13 cellular contexts compared by ENCODE assay signal in the genomic region with DNA sequence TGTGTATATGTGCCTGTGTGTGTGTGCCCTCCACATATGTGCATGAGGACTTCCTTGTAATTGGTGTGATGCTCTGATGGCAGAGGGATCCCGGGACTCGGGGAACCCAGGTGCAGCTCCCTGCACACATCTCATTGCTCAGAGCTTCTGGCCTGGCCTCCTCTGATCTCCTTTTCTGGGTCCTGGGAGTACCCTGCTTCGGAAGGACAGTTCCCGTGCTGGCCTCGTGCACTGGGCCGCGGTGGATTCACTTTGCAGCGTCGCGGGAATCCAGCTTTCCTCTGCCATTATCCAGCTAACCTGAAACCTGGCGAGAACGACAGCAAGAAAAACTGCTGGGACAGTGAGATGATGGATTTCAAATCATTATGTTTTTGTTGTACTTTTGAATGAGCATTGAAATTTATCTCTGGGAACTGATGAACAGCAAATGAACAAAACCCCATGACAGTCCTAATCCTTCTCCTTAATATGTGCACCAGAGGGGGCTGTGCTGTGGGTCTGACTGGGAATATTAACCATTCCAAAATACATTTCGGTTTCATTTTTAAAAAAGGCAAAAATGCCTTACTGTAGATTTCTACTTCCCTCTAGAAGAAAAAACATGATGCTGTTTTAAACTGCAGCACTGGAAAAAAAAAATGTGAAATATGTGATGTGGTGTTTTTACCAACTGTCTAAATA.
DNase-seq lines count a peak whose midpoint lies in the region; ATAC-seq and TF ChIP-seq lines count a peak whose summit lies in the region.
"Had no signal": no experiment of that assay in that cellular context is flagged by ENCODE, and none has a peak within 500 bp of the region (broad histone marks: within the 10 kb centered on the region; RNA-seq: fewer than 3 reads in every experiment).

No MANE protein-coding gene starts in this region.

- ATAC-seq in HG02571 (IDR thresholded peaks at IDR 0.05; ENCODE audit: unreplicated experiment), result no peak

- peaks cover 0 to 10% (median 0%) of the 10 kb centered on the region in 7 donors for H3K27me3 ChIP-seq in spleen (replicated peaks in 1 of 7)

- TF ChIP-seq CTCF in fibroblast of villous mesenchyme (IDR thresholded peaks at IDR 0.05; ENCODE audit: insufficient read depth, low read depth, low read length), result peak; percentile 29
- TF ChIP-seq CTCF in spleen (IDR thresholded peaks at IDR 0.05 in 8 of 11, conservative IDR thresholded peaks at IDR 0.05 in 3 of 11), result peak in 1 of 11 experiments; percentile 18

- H3K27ac ChIP-seq in angular gyrus (ENCODE audit: low read depth, low read length) (peak overlapping the region; percentile 57), spleen (no peak overlapping the region)

- WGBS in spleen, 5 donors, result 78 to 94% (median 87%) methylated on average over 13 of the region's 13 CpGs

- H3K36me3 ChIP-seq in spleen, result no peaks in the 10 kb centered on the region

- no peaks in the 10 kb centered on the region for H3K4me1 ChIP-seq in spleen

- intact Hi-C loops in spleen (cut with DNase I; ENCODE audit: low total_unique reads), result no loop called here

- TF ChIP-seq POLR2A in spleen (IDR thresholded peaks at IDR 0.05), result no peak

- DNase-seq in EL (peak; percentile 10), fibroblast of villous mesenchyme (ENCODE audit: low read depth) (peak; percentile 27), spleen (peak; percentile 32), putamen (ENCODE audit: low spot score) (no peak), DMS 273 (lab: John Stamatoyannopoulos, UW; ENCODE audit: unreplicated experiment) (no peak)
- DNase-seq: activated T-cell treated with anti-CD3 and anti-CD28 coated beads, Interleukin-2, amount 50 U/mL, for 48 hours; amniotic stem cell; Calu3; midbrain; NCI-H2171 treated with DMSO at 0.1 percent for 48 hours; substantia nigra had no signal

- H3K4me3 ChIP-seq in fibroblast of villous mesenchyme (ENCODE audit: low read depth, low read length), result peak overlapping the region; percentile 27
- peak overlapping the region in 2 of 8 donors; percentile 11 to 27 for H3K4me3 ChIP-seq in spleen

- no peaks in the 10 kb centered on the region for H3K9me3 ChIP-seq in spleen

Comparison
In these comparisons a context has a peak if more than half of its experiments do, and no peak if none do; other contexts are left out.
1. DNase-seq: peak in EL (single experiment), fibroblast of villous mesenchyme (single experiment) and spleen (single experiment); none in putamen (single experiment) and DMS 273 (single experiment).